In the genomic region with DNA sequence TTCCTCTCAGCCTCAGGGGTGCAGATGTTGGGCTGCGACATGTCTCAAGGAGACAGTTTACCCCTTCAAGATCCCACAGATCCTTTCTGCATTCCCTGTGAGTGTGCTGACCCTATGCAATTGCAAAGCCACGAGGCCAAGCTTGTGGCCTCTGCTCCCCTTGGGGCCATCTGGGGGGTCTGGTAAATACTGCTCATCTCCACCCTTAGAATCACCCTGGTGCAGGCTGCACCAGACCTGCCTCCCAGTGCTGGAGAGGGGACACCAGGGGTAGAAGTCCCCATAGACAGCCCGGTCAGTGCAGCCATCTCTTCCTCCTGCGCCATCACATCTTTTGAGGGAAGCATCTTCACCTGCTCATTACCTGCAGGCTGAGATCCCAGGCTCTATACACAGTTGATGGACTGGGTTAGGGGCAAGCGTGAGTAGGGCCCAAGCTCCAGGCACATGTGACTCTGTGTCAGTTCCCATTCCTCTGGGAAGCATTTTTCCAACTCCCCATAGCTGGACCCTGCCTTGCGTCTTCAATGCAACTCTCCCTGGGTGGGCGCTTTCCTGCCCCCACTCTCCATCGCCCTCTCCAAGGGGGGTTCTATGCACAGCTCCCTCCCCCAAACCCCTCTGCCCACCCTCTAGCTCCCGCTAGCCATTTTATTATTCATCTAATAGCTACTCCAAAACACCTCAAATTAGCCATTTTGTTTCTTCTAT, we compare ENCODE assay signal across 24 cellular contexts. TPM values are rescaled to one million over a fixed set of nuclear protein-coding genes. Genes with fewer than 3 reads are reported as not detected.
"Had no signal": no experiment of that assay in that cellular context is flagged by ENCODE, and none has a peak within 500 bp of the region (broad histone marks: within the 10 kb centered on the region; RNA-seq: fewer than 3 reads in every experiment).

No MANE protein-coding gene starts in this region.

- H3K4me3 ChIP-seq: coronary artery, dorsolateral prefrontal cortex, gastroesophageal sphincter had no signal

- ATAC-seq: activated CD4-positive, alpha-beta T cell treated with anti-CD3 and anti-CD28 coated beads for 36 hours; activated naive CD4-positive, alpha-beta T cell treated with anti-CD3 and anti-CD28 coated beads, Interleukin-2, amount 50 U/mL, for 72 hours; activated T-cell treated with anti-CD3 and anti-CD28 coated beads, Interleukin-2, amount 50 U/mL, for 72 hours; esophagus mucosa; foreskin keratinocyte; gastroesophageal sphincter; T-helper 17 cell had no signal

- H3K27ac ChIP-seq: brain microvascular endothelial cell, coronary artery, dorsolateral prefrontal cortex, foreskin keratinocyte, gastroesophageal sphincter had no signal

- H3K36me3 ChIP-seq: brain microvascular endothelial cell, gastroesophageal sphincter had no signal

- DNase-seq: activated CD4-positive, alpha-beta memory T cell treated with anti-CD3 and anti-CD28 coated beads, Interleukin-2, amount 10 ng/mL, durations not matched to agents 7 days and 5 days; activated CD4-positive, alpha-beta T cell treated with anti-CD3 and anti-CD28 coated beads for 36 hours; activated CD4-positive, alpha-beta T cell treated with anti-CD3 and anti-CD28 coated beads, Interleukin-2, amount 10 ng/mL, durations not matched to agents 24 days and 14 days; activated CD4-positive, CD25-positive, alpha-beta regulatory T cell; activated CD4-positive, CD25-positive, alpha-beta regulatory T cell treated with anti-CD3 and anti-CD28 coated beads, Interleukin-2, amount 50 U/mL, for 72 hours; activated CD8-positive, alpha-beta memory T cell treated with anti-CD3 and anti-CD28 coated beads, Interleukin-2, amount 50 U/mL, for 48 hours; activated gamma-delta T cell; activated naive CD4-positive, alpha-beta T cell; activated naive CD4-positive, alpha-beta T cell treated with anti-CD3 and anti-CD28 coated beads, Interleukin-2, amount 10 ng/mL, durations not matched to agents 7 days and 5 days; activated naive CD8-positive, alpha-beta T cell treated with anti-CD3 and anti-CD28 coated beads, Interleukin-2, amount 10 ng/mL, durations not matched to agents 7 days and 5 days; activated T-cell treated with anti-CD3 and anti-CD28 coated beads for 4 hours; activated T-cell treated with anti-CD3 and anti-CD28 coated beads, Interleukin-2, amount 50 U/mL, for 24 hours; activated T-cell treated with anti-CD3 and anti-CD28 coated beads, Interleukin-2, amount 50 U/mL, for 72 hours; brain microvascular endothelial cell; dorsolateral prefrontal cortex; effector memory CD4-positive, alpha-beta T cell; endodermal cell; foreskin keratinocyte; T-helper 1 cell; T-helper 17 cell had no signal

- H3K27me3 ChIP-seq: brain microvascular endothelial cell, foreskin keratinocyte, gastroesophageal sphincter had no signal

- H3K4me1 ChIP-seq: foreskin keratinocyte had no signal

- H3K9me3 ChIP-seq: gastroesophageal sphincter had no signal

RNA-seq across cellular contexts. Expression of a gene that starts 53.9 kb away (rescaled TPM):
- total RNA-seq: activated CD4-positive, alpha-beta memory T cell treated with anti-CD3 and anti-CD28 coated beads, Interleukin-2, amount 10 ng/mL, durations not matched to agents 7 days and 5 days; activated CD4-positive, alpha-beta T cell treated with anti-CD3 and anti-CD28 coated beads for 36 hours; activated CD4-positive, alpha-beta T cell treated with anti-CD3 and anti-CD28 coated beads, Interleukin-2, amount 10 ng/mL, durations not matched to agents 24 days and 14 days; activated naive CD4-positive, alpha-beta T cell treated with anti-CD3 and anti-CD28 coated beads, Interleukin-2, amount 50 U/mL, for 72 hours; activated naive CD8-positive, alpha-beta T cell treated with anti-CD3 and anti-CD28 coated beads, Interleukin-2, amount 10 ng/mL, durations not matched to agents 7 days and 5 days; activated T-cell treated with anti-CD3 and anti-CD28 coated beads, Interleukin-2, amount 50 U/mL, for 72 hours; T-helper 17 cell had no signal
